Comparison of ENCODE assay signal across 24 cellular contexts in genomic region chr3:78026429-78026828, GRCh38.
"Had no signal": no experiment of that assay in that cellular context is flagged by ENCODE, and none has a peak within 500 bp of the region (broad histone marks: within the 10 kb centered on the region; RNA-seq: fewer than 3 reads in every experiment).

No MANE protein-coding gene starts in this region.

- H3K4me1 Mint-ChIP-seq: immature natural killer cell, naive B cell, nephron had no signal

- H3K4me3 Mint-ChIP-seq: dendritic cell treated with granulocyte-macrophage colony-stimulating factor and Interleukin-4, amounts not matched to agents 40 ng/mL and 50 ng/mL, for 4 days; immature natural killer cell; naive B cell; nephron; type B pancreatic cell had no signal

- H3K27ac ChIP-seq: heart right ventricle, left ventricle myocardium inferior, pancreas, suprapubic skin, thyroid gland, uterus had no signal

- H3K9me3 ChIP-seq: pancreas, suprapubic skin, thyroid gland, uterus had no signal

- H3K36me3 Mint-ChIP-seq: naive B cell, type B pancreatic cell had no signal

- H3K27me3 Mint-ChIP-seq: dendritic cell treated with granulocyte-macrophage colony-stimulating factor and Interleukin-4, amounts not matched to agents 40 ng/mL and 50 ng/mL, for 4 days; naive B cell; progenitor cell of endocrine pancreas; type B pancreatic cell had no signal

- DNase-seq: cerebellar nuclear complex; erythroblast; foreskin melanocyte; heart right ventricle; immature natural killer cell; left cardiac atrium; left ventricle myocardium inferior; mesendoderm; naive B cell; occipital lobe; pancreas; right cardiac atrium; small intestine; stimulated activated CD4-positive, alpha-beta T cell treated with anti-CD3 and anti-CD28 coated beads, Interleukin-12 subunit alpha, Interleukin-12 subunit beta, amount 100 ng/mL, for 4 hours; stimulated activated CD4-positive, alpha-beta T cell treated with anti-CD3 and anti-CD28 coated beads, Interleukin-2, amount 100 ng/mL, for 48 hours; stimulated activated naive CD4-positive, alpha-beta T cell treated with Interleukin-2 at 50 U/mL for 16 hours; thyroid gland; uterus had no signal

- H3K36me3 ChIP-seq: heart right ventricle, left ventricle myocardium inferior, pancreas, suprapubic skin, thyroid gland, uterus had no signal

- H3K27me3 ChIP-seq: heart right ventricle, pancreas, suprapubic skin, thyroid gland, uterus had no signal

- H3K4me1 ChIP-seq: heart right ventricle, left ventricle myocardium inferior, pancreas, thyroid gland, uterus had no signal

- H3K4me3 ChIP-seq: heart right ventricle, left ventricle myocardium inferior, lung, pancreas, suprapubic skin, thyroid gland, uterus had no signal

- ATAC-seq: heart right ventricle, left cardiac atrium, pancreas, right cardiac atrium had no signal

- H3K9me3 Mint-ChIP-seq: dendritic cell treated with granulocyte-macrophage colony-stimulating factor and Interleukin-4, amounts not matched to agents 40 ng/mL and 50 ng/mL, for 4 days had no signal

- H3K27ac Mint-ChIP-seq: dendritic cell treated with granulocyte-macrophage colony-stimulating factor and Interleukin-4, amounts not matched to agents 40 ng/mL and 50 ng/mL, for 4 days; immature natural killer cell; naive B cell; progenitor cell of endocrine pancreas; type B pancreatic cell had no signal
